In the genomic region with DNA sequence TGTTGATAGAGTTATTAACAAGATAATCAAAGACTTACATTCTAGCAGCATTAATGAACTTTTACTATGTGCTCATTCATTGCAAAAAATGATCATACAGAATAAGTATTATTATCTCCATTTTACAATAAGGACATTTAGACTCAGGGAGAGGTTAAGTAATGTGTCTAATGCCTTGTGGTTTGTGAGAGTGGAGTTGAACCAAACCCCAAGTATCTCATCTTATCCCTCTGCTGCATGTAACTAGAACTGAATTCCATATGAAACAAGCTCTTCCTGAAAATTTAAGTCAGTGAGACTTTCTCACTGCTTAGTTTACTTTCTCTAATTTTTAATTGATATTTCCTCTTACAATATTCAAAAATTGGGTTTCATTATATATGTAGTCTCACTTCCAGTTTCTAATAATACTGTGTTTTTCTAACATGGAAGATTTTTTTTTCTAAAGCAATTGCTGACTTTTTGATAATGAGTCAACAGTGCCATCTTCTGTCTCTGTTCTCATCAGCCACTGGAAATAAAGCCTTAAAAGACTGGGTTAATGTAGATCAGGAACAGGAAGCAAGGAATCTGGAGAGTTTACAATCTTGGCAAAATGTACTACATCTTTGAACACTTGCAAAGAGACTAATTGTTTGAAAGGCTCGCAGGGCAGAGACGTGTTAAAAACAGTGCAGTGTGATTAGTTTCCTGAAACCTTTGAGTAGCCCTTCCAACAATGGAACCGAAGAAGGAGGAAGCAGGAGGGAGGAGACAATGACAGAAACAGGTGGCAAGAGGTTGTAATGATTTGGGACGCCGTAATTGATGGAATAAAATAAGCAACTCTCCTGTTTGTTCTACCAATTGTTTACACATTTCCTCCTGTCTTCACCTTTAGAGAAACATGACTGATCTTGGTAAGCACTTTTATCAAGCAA, we compare ENCODE assay signal across 8 cellular contexts.
A peak's percentile ranks its signal among the peaks of the same experiment; 100 is the strongest.
DNase-seq lines count a peak whose midpoint lies in the region; ATAC-seq and FAIRE-seq lines count a peak whose summit lies in the region.

No MANE protein-coding gene starts in this region.

- DNase-seq in Ammon's horn (ENCODE audit: low spot score) (peak; percentile 54), NCI-H345 treated with DMSO at 0.1 percent for 48 hours (lab: John Stamatoyannopoulos, UW; ENCODE audit: unreplicated experiment) (peak; percentile 76), anterior cingulate cortex (lab: John Stamatoyannopoulos, UW) (no peak), NCI-H510A treated with DMSO at 0.1 percent for 48 hours (lab: John Stamatoyannopoulos, UW) (no peak), HuH-7 (ENCODE audit: low spot score) (no peak)

- ATAC-seq in GM19328 (IDR thresholded peaks at IDR 0.05; ENCODE audit: unreplicated experiment) (peak; percentile 85), HG03159 (IDR thresholded peaks at IDR 0.05; ENCODE audit: unreplicated experiment) (peak; percentile 82)

- FAIRE-seq in endometrium (lab: Jason Lieb, UNC) = peak; percentile 83

Comparison
In these comparisons a context has a peak if more than half of its experiments do, and no peak if none do; other contexts are left out.
1. DNase-seq: peak in Ammon's horn (single experiment) and NCI-H345 treated with DMSO at 0.1 percent for 48 hours (single experiment); none in anterior cingulate cortex (0 of 58), NCI-H510A treated with DMSO at 0.1 percent for 48 hours (single experiment) and HuH-7 (single experiment).